2 cellular contexts compared by ENCODE assay signal in the genomic region with DNA sequence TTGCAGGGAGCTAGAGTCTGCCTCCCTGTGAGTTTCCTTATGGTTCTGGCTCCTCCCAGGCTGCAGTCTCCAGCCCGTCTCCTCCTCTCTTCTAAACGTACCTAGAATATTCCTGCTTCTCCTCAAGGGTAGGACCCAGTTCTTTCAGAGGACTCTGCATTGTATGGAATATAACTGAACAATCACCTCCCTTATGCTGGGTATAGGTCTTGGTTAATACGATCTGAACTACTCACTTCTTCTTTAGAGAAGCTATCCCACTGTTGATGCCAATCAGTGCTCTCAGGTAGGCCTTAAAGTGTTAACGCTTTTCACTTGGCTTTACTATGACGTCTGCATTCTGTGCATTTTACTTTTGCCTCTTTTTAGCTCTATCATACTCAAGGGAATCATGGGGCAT.
TF ChIP-seq lines count a peak whose summit lies in the region.

No MANE protein-coding gene starts in this region.

TF ChIP-seq in K562, 482 proteins besides CTCF, POLR2A, EP300 and RAD21:
- TF ChIP-seq SRSF1 (IDR thresholded peaks at IDR 0.05; ENCODE audit: low read depth, low read length) (no peak), ZNF431 (CRISPR knock-in tag; IDR thresholded peaks at IDR 0.05) (no peak), TOE1 (IDR thresholded peaks at IDR 0.05; ENCODE audit: borderline replicate concordance) (no peak), TOE1 (CRISPR knock-in tag; IDR thresholded peaks at IDR 0.05; ENCODE audit: borderline replicate concordance, low read depth) (no peak), ZFP1 (CRISPR knock-in tag; IDR thresholded peaks at IDR 0.05) (no peak), MTA3 (IDR thresholded peaks at IDR 0.05; ENCODE audit: borderline replicate concordance) (no peak), RBM25 (IDR thresholded peaks at IDR 0.05; ENCODE audit: low read depth, low read length, severe bottlenecking) (peak; percentile 44)
- TF ChIP-seq, protein P1, sequence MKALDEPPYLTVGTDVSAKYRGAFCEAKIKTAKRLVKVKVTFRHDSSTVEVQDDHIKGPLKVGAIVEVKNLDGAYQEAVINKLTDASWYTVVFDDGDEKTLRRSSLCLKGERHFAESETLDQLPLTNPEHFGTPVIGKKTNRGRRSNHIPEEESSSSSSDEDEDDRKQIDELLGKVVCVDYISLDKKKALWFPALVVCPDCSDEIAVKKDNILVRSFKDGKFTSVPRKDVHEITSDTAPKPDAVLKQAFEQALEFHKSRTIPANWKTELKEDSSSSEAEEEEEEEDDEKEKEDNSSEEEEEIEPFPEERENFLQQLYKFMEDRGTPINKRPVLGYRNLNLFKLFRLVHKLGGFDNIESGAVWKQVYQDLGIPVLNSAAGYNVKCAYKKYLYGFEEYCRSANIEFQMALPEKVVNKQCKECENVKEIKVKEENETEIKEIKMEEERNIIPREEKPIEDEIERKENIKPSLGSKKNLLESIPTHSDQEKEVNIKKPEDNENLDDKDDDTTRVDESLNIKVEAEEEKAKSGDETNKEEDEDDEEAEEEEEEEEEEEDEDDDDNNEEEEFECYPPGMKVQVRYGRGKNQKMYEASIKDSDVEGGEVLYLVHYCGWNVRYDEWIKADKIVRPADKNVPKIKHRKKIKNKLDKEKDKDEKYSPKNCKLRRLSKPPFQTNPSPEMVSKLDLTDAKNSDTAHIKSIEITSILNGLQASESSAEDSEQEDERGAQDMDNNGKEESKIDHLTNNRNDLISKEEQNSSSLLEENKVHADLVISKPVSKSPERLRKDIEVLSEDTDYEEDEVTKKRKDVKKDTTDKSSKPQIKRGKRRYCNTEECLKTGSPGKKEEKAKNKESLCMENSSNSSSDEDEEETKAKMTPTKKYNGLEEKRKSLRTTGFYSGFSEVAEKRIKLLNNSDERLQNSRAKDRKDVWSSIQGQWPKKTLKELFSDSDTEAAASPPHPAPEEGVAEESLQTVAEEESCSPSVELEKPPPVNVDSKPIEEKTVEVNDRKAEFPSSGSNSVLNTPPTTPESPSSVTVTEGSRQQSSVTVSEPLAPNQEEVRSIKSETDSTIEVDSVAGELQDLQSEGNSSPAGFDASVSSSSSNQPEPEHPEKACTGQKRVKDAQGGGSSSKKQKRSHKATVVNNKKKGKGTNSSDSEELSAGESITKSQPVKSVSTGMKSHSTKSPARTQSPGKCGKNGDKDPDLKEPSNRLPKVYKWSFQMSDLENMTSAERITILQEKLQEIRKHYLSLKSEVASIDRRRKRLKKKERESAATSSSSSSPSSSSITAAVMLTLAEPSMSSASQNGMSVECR (CRISPR knock-in tag; IDR thresholded peaks at IDR 0.05) = 0 out of 2 replicates have a peak, but pooled peaks have one; percentile 17

TF ChIP-seq in H1, 55 proteins besides CTCF, POLR2A, EP300 and RAD21:
- TF ChIP-seq, protein P2, sequence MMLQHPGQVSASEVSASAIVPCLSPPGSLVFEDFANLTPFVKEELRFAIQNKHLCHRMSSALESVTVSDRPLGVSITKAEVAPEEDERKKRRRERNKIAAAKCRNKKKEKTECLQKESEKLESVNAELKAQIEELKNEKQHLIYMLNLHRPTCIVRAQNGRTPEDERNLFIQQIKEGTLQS (IDR thresholded peaks at IDR 0.05; ENCODE audit: insufficient read depth, low read depth, low read length) = no peak
- TF ChIP-seq SUZ12 (IDR thresholded peaks at IDR 0.05; ENCODE audit: low read length) = no peak
- no peak for TF ChIP-seq CEBPB (IDR thresholded peaks at IDR 0.05; ENCODE audit: low read depth, low read length)
- TF ChIP-seq CREB1 (IDR thresholded peaks at IDR 0.05) = no peak
- TF ChIP-seq JUN (IDR thresholded peaks at IDR 0.05; ENCODE audit: low read depth, low read length) = no peak
- no peak for TF ChIP-seq TAF1 (IDR thresholded peaks at IDR 0.05; ENCODE audit: low read depth, low read length)
- TF ChIP-seq BCL11A (IDR thresholded peaks at IDR 0.05; ENCODE audit: low read depth in 2 of 2, low read length in 2 of 2) = no peak
- TF ChIP-seq POLR2AphosphoS5 (IDR thresholded peaks at IDR 0.05; ENCODE audit: low read depth, low read length) = no peak
- TF ChIP-seq NRF1 (IDR thresholded peaks at IDR 0.05; ENCODE audit: low read depth, low read length) = no peak
- TF ChIP-seq BACH1 (IDR thresholded peaks at IDR 0.05; ENCODE audit: low read length) = no peak
- TF ChIP-seq SP2 (IDR thresholded peaks at IDR 0.05; ENCODE audit: low read length) = no peak
- TF ChIP-seq TBP (IDR thresholded peaks at IDR 0.05; ENCODE audit: low read depth, low read length) = no peak
